ENCODE assay signal across 15 cellular contexts in the genomic region with DNA sequence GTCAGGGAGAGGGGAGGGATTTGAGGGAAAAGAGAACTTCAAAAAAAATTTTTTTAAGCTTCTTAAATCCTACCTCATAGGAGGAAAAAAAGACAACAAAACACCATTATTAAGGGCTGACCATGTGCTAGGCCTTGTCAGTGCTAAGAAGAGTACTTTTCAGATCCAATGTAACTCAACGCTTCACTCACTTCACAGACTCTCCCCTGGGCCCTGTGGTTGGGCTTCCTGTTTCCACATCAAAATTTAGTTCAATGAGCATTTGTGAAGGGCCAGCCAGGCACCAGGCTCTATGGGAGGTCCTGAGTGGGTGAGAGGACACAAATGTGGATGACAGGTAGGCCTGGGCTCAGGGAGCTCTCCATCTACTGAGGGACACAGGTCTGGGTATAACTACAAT.
A peak's percentile ranks its signal among the peaks of the same experiment; 100 is the strongest.
DNase-seq lines count a peak whose midpoint lies in the region; ATAC-seq, FAIRE-seq and TF ChIP-seq lines count a peak whose summit lies in the region.
"Had no signal": no experiment of that assay in that cellular context is flagged by ENCODE, and none has a peak within 500 bp of the region (broad histone marks: within the 10 kb centered on the region; RNA-seq: fewer than 3 reads in every experiment).

No MANE protein-coding gene starts in this region.

- no peaks in the 10 kb centered on the region for H3K79me2 ChIP-seq in OCI-LY7 (ENCODE audit: insufficient read depth, low read depth, low read length)

- H3K4me3 ChIP-seq in OCI-LY7 (ENCODE audit: low read depth, low read length, poor library complexity, severe bottlenecking), result peak overlapping the region; percentile 33
- H3K4me3 ChIP-seq: body of pancreas, stomach had no signal

- H3K36me3 ChIP-seq in OCI-LY7 (ENCODE audit: insufficient read depth, low read length), result peaks cover 13% of the 10 kb centered on the region
- H3K36me3 ChIP-seq: stomach had no signal

- FAIRE-seq in GM12892 (lab: Jason Lieb, UNC), result peak; percentile 82
- FAIRE-seq: kidney had no signal

- TF ChIP-seq POLR2A in GM12892 (IDR thresholded peaks at IDR 0.05; ENCODE audit: low read depth, low read length), result no peak

- H3K27ac ChIP-seq in OCI-LY7 (ENCODE audit: low read depth, low read length, poor library complexity, severe bottlenecking), result peak overlapping the region; percentile 83
- H3K27ac ChIP-seq: body of pancreas had no signal

- peak overlapping the region; percentile 63; the same call in 1 of the 2 replicates for H2AFZ ChIP-seq in OCI-LY7 (ENCODE audit: low read length)

- H3K4me1 ChIP-seq in OCI-LY7 (ENCODE audit: insufficient read depth, low read length, poor library complexity, severe bottlenecking), result peaks cover 97% of the 10 kb centered on the region

- POLR2A ChIA-PET in OCI-LY7 (lab: Charles Lee), result interaction anchor here (0.6 to 5.2 kb wide), 33 partner anchors 8 to 1725 kb away, joined by 3 to 62 read pairs (median 4); a partner anchor contains a TSS

- no TSS peak for BruUV-seq in OCI-LY7 (replicated peaks; lab: Mats Ljungman, UMichigan)

- no peaks in the 10 kb centered on the region for H4K20me1 ChIP-seq in OCI-LY7 (ENCODE audit: insufficient read depth, low read length)

- no peak for TF ChIP-seq CTCF in OCI-LY7 (conservative IDR thresholded peaks at IDR 0.05; ENCODE audit: low read length)

- no peaks in the 10 kb centered on the region for H3K9me2 ChIP-seq in OCI-LY7 (ENCODE audit: insufficient read depth, low read length)

- H3K9me3 ChIP-seq in OCI-LY7 (ENCODE audit: low read length), result peaks cover 14% of the 10 kb centered on the region
- H3K9me3 ChIP-seq: body of pancreas, stomach had no signal

- intact Hi-C loops in OCI-LY7 (cut with micrococcal nuclease; ENCODE audit: unreplicated experiment), result loop anchor here (1.0 to 10.0 kb wide), 4 partner anchors 136 to 772 kb away; a partner anchor contains a TSS

- H3K4me2 ChIP-seq in OCI-LY7 (ENCODE audit: low read length), result peak overlapping the region; percentile 69

- CTCF ChIA-PET in OCI-LY7 (lab: Charles Lee; ENCODE audit: unreplicated experiment), result interaction anchor here (0.7 to 2.5 kb wide), 6 partner anchors 21 to 275 kb away, joined by 3 to 12 read pairs (median 5); a partner anchor contains a TSS

- DNase-seq in GM12892 (ENCODE audit: insufficient read length), result no peak
- DNase-seq in OCI-LY7 (ENCODE audit: low spot score), result peak; percentile 94
- peak; percentile 30 for DNase-seq in myocyte (ENCODE audit: low read depth)
- no peak for DNase-seq in T-helper 9 cell
- DNase-seq in effector CD4-positive, alpha-beta T cell, result no peak
- no peak for DNase-seq in D341Med (ENCODE audit: low spot score)
- DNase-seq: activated T-cell treated with anti-CD3 and anti-CD28 coated beads, Interleukin-2, amount 50 U/mL, for 24 hours; body of pancreas; CD4-positive, alpha-beta T cell; kidney; NCI-H1092; NCI-H774; stomach had no signal

- ATAC-seq in HG02884 (IDR thresholded peaks at IDR 0.05; ENCODE audit: unreplicated experiment), result peak; percentile 31
- ATAC-seq in HG03025 (IDR thresholded peaks at IDR 0.05; ENCODE audit: low FRiP score, unreplicated experiment), result no peak
- ATAC-seq: body of pancreas had no signal

Comparison
In these comparisons a context has a peak if more than half of its experiments do, and no peak if none do; other contexts are left out.
1. DNase-seq: peak in OCI-LY7 (single experiment) and myocyte (single experiment); none in GM12892 (single experiment), T-helper 9 cell (single experiment), effector CD4-positive, alpha-beta T cell (single experiment) and D341Med (single experiment).